27 cellular contexts compared by ENCODE assay signal in genomic region chr5:178667685-178668084, GRCh38. TPM values are rescaled to one million over a fixed set of nuclear protein-coding genes. Genes with fewer than 3 reads are reported as not detected.
DNase-seq lines count a peak whose midpoint lies in the region; ATAC-seq and TF ChIP-seq lines count a peak whose summit lies in the region.
"Had no signal": no experiment of that assay in that cellular context is flagged by ENCODE, and none has a peak within 500 bp of the region (broad histone marks: within the 10 kb centered on the region; RNA-seq: fewer than 3 reads in every experiment).

No MANE protein-coding gene starts in this region.

- H3K27me3 ChIP-seq in cardiac muscle cell = no peaks in the 10 kb centered on the region
- no peaks in the 10 kb centered on the region for H3K27me3 ChIP-seq in trophoblast cell (ENCODE audit: insufficient read depth, low read length)

- H2BK120ac ChIP-seq in trophoblast cell (ENCODE audit: insufficient read depth, low read length, poor library complexity) = peak overlapping the region; percentile 86

- no peak overlapping the region for H3K4me2 ChIP-seq in trophoblast cell (ENCODE audit: low read length)
- H3K4me2 ChIP-seq: PC-9, SK-N-SH had no signal

- TF ChIP-seq CTCF in cardiac muscle cell (IDR thresholded peaks at IDR 0.05; ENCODE audit: low read depth, low read length) = no peak
- TF ChIP-seq CTCF in foreskin fibroblast (IDR thresholded peaks at IDR 0.05; ENCODE audit: low read depth, low read length) = no peak

- peak overlapping the region; percentile 81 for H2BK12ac ChIP-seq in trophoblast cell (ENCODE audit: low read length)

- no peak overlapping the region for H2AFZ ChIP-seq in trophoblast cell (ENCODE audit: insufficient read depth, low read length, poor library complexity)
- H2AFZ ChIP-seq: PC-9 had no signal

- WGBS in trophoblast cell (ENCODE audit: extremely low coverage, insufficient coverage, insufficient read length) = no CpG with 5 or more reads among the region's 10 CpGs

- H3K79me1 ChIP-seq in trophoblast cell (ENCODE audit: low read length) = peaks cover 9% of the 10 kb centered on the region

- H3K27ac ChIP-seq in cardiac muscle cell (peak overlapping the region; percentile 87), trophoblast cell (ENCODE audit: low read depth, low read length) (peak overlapping the region; percentile 76)
- H3K27ac ChIP-seq: 22Rv1, C4-2B, HL-60, PC-9, RWPE1 had no signal

- peak overlapping the region; percentile 35 for H3K4ac ChIP-seq in trophoblast cell (ENCODE audit: low read depth, low read length)

- H4K91ac ChIP-seq in trophoblast cell (ENCODE audit: low read depth, low read length) = peak overlapping the region; percentile 56

- H3K14ac ChIP-seq in trophoblast cell (ENCODE audit: low read length) = peak overlapping the region; percentile 85

- intact Hi-C loops in left cardiac atrium (cut with DNase I) = no loop called here

- H3K4me3 ChIP-seq in cardiac muscle cell (no peak overlapping the region), trophoblast cell (ENCODE audit: low read depth, low read length) (no peak overlapping the region), foreskin fibroblast (ENCODE audit: low read depth in 1 of 2, low read length in 2 of 2) (no peak overlapping the region)
- H3K4me3 ChIP-seq: K562, PC-9 had no signal

- DNase-seq in cardiac muscle cell (ENCODE audit: low read depth in 1 of 2, low spot score in 1 of 2) = no peak
- DNase-seq in left cardiac atrium = no peak
- peak; percentile 25 for DNase-seq in left kidney (ENCODE audit: low read depth, low spot score)
- no peak for DNase-seq in trophoblast cell
- DNase-seq in foreskin fibroblast = no peak
- no peak for DNase-seq in KBM-7
- DNase-seq: Calu3; CD8-positive, alpha-beta memory T cell; DMS153; GDM1; NCI-H1092 treated with DMSO at 0.1 percent for 48 hours; NCI-H146; NCI-H2029; NCI-H226; NCI-H510A treated with DMSO at 0.1 percent for 48 hours; NCI-H748 treated with DMSO at 0.1 percent for 48 hours; SIG-M5; SK-N-SH had no signal

- H3K18ac ChIP-seq in trophoblast cell (ENCODE audit: low read length) = peak overlapping the region; percentile 20

- ATAC-seq in left cardiac atrium = no peak
- ATAC-seq in GM18858 (IDR thresholded peaks at IDR 0.05; ENCODE audit: unreplicated experiment) = no peak
- ATAC-seq in HG02870 (IDR thresholded peaks at IDR 0.05; ENCODE audit: unreplicated experiment) = no peak
- ATAC-seq: HepG2 had no signal

- no peak overlapping the region for H4K12ac ChIP-seq in trophoblast cell (ENCODE audit: low read depth, low read length)

- H2BK5ac ChIP-seq in trophoblast cell (ENCODE audit: low read depth, low read length, poor library complexity) = peak overlapping the region; percentile 74

- H3K4me1 ChIP-seq in cardiac muscle cell (ENCODE audit: low read depth) = no peaks in the 10 kb centered on the region
- peaks cover 10 to 13% of the 10 kb centered on the region in 2 experiments for H3K4me1 ChIP-seq in trophoblast cell (ENCODE audit: control insufficient read depth in 1 of 2, insufficient read depth in 2 of 2, low read length in 2 of 2)

- in situ Hi-C loops in KBM-7 (cut with MboI; ENCODE audit: low pct_unique_long_range_greater_than_20kb, low sequenced_read_pairs) = no loop called here

- H2AK5ac ChIP-seq in trophoblast cell (ENCODE audit: low read length) = peak overlapping the region; percentile 35

- H3K9ac ChIP-seq in trophoblast cell (ENCODE audit: low read length) = no peak overlapping the region
- H3K9ac ChIP-seq: SK-N-SH had no signal

- no peaks in the 10 kb centered on the region for H3K36me3 ChIP-seq in cardiac muscle cell
- peaks cover 0 to 2% of the 10 kb centered on the region in 2 experiments for H3K36me3 ChIP-seq in trophoblast cell (ENCODE audit: control insufficient read depth in 1 of 2, insufficient read depth in 2 of 2, low read length in 2 of 2)

- no peak overlapping the region for H3K23ac ChIP-seq in trophoblast cell (ENCODE audit: low read length)

- H3K9me3 ChIP-seq in cardiac muscle cell (ENCODE audit: low read depth) = no peaks in the 10 kb centered on the region
- peaks cover 32% of the 10 kb centered on the region for H3K9me3 ChIP-seq in trophoblast cell (ENCODE audit: insufficient read depth, low read depth, low read length)
- H3K9me3 ChIP-seq: SK-N-SH had no signal

- peak overlapping the region; percentile 46 for H4K8ac ChIP-seq in trophoblast cell (ENCODE audit: low read depth, low read length)

- H3K79me2 ChIP-seq in trophoblast cell (ENCODE audit: control insufficient read depth, insufficient read depth, low read length, poor library complexity) = no peaks in the 10 kb centered on the region

RNA-seq across cellular contexts. Expression of gene CLK4, which starts 40.8 kb away (rescaled TPM):
- total RNA-seq in cardiac muscle cell (24.9 and 35.2 TPM in 2 replicates), left cardiac atrium (10 to 100 TPM; 15.6 to 17.5 TPM)
- 29.4 and 38.2 TPM in 2 replicates for polyA plus RNA-seq in cardiac muscle cell
- polyA plus RNA-seq in trophoblast cell (2013) = 9.8 and 10.2 TPM in 2 replicates
